Comparison of ENCODE assay signal across 1 cellular context in the genomic region with DNA sequence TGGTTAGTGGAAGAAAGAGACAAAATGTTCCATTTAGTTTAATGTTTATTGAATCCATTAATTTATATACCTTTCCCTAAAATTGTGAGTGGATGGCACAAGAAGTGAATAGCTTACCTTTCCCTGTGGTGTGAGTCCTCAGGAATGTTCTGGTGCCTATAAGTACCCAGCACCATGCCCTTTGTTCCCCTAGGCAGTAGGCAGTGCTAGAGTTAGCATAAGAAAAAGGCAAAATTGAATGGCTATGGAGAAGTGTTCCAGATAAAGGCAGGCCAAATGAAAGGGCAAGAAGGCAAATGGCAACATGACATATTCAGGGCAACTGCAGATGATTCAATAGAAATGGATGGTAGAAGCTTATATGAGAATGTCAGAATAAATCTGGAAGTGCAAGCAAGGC.
A peak's percentile ranks its signal among the peaks of the same experiment; 100 is the strongest.
TF ChIP-seq lines count a peak whose summit lies in the region.

No MANE protein-coding gene starts in this region.

TF ChIP-seq in H1, 55 proteins besides CTCF, POLR2A, EP300 and RAD21 (continued from another document):
- TF ChIP-seq, protein P1, sequence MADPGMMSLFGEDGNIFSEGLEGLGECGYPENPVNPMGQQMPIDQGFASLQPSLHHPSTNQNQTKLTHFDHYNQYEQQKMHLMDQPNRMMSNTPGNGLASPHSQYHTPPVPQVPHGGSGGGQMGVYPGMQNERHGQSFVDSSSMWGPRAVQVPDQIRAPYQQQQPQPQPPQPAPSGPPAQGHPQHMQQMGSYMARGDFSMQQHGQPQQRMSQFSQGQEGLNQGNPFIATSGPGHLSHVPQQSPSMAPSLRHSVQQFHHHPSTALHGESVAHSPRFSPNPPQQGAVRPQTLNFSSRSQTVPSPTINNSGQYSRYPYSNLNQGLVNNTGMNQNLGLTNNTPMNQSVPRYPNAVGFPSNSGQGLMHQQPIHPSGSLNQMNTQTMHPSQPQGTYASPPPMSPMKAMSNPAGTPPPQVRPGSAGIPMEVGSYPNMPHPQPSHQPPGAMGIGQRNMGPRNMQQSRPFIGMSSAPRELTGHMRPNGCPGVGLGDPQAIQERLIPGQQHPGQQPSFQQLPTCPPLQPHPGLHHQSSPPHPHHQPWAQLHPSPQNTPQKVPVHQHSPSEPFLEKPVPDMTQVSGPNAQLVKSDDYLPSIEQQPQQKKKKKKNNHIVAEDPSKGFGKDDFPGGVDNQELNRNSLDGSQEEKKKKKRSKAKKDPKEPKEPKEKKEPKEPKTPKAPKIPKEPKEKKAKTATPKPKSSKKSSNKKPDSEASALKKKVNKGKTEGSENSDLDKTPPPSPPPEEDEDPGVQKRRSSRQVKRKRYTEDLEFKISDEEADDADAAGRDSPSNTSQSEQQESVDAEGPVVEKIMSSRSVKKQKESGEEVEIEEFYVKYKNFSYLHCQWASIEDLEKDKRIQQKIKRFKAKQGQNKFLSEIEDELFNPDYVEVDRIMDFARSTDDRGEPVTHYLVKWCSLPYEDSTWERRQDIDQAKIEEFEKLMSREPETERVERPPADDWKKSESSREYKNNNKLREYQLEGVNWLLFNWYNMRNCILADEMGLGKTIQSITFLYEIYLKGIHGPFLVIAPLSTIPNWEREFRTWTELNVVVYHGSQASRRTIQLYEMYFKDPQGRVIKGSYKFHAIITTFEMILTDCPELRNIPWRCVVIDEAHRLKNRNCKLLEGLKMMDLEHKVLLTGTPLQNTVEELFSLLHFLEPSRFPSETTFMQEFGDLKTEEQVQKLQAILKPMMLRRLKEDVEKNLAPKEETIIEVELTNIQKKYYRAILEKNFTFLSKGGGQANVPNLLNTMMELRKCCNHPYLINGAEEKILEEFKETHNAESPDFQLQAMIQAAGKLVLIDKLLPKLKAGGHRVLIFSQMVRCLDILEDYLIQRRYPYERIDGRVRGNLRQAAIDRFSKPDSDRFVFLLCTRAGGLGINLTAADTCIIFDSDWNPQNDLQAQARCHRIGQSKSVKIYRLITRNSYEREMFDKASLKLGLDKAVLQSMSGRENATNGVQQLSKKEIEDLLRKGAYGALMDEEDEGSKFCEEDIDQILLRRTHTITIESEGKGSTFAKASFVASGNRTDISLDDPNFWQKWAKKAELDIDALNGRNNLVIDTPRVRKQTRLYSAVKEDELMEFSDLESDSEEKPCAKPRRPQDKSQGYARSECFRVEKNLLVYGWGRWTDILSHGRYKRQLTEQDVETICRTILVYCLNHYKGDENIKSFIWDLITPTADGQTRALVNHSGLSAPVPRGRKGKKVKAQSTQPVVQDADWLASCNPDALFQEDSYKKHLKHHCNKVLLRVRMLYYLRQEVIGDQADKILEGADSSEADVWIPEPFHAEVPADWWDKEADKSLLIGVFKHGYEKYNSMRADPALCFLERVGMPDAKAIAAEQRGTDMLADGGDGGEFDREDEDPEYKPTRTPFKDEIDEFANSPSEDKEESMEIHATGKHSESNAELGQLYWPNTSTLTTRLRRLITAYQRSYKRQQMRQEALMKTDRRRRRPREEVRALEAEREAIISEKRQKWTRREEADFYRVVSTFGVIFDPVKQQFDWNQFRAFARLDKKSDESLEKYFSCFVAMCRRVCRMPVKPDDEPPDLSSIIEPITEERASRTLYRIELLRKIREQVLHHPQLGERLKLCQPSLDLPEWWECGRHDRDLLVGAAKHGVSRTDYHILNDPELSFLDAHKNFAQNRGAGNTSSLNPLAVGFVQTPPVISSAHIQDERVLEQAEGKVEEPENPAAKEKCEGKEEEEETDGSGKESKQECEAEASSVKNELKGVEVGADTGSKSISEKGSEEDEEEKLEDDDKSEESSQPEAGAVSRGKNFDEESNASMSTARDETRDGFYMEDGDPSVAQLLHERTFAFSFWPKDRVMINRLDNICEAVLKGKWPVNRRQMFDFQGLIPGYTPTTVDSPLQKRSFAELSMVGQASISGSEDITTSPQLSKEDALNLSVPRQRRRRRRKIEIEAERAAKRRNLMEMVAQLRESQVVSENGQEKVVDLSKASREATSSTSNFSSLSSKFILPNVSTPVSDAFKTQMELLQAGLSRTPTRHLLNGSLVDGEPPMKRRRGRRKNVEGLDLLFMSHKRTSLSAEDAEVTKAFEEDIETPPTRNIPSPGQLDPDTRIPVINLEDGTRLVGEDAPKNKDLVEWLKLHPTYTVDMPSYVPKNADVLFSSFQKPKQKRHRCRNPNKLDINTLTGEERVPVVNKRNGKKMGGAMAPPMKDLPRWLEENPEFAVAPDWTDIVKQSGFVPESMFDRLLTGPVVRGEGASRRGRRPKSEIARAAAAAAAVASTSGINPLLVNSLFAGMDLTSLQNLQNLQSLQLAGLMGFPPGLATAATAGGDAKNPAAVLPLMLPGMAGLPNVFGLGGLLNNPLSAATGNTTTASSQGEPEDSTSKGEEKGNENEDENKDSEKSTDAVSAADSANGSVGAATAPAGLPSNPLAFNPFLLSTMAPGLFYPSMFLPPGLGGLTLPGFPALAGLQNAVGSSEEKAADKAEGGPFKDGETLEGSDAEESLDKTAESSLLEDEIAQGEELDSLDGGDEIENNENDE (IDR thresholded peaks at IDR 0.05; ENCODE audit: insufficient replicate concordance, low read length): peak; percentile 81
- TF ChIP-seq TBP (IDR thresholded peaks at IDR 0.05; ENCODE audit: low read depth, low read length) (no peak), TEAD4 (IDR thresholded peaks at IDR 0.05; ENCODE audit: low read depth, low read length) (peak; percentile 61; the same call in 1 of the 2 replicates), POU5F1 (IDR thresholded peaks at IDR 0.05; ENCODE audit: low read depth, low read length) (peak; percentile 40; the same call in 1 of the 2 replicates), HDAC2 (IDR thresholded peaks at IDR 0.05; ENCODE audit: borderline replicate concordance in 1 of 2, low read depth in 2 of 2, low read length in 2 of 2) (peak in 1 of 2 experiments; percentile 36; a peak in 1 of 4 replicates)
